Comparison of ENCODE assay signal across 20 cellular contexts in genomic region chr9:133443982-133444381, GRCh38. TPM values are rescaled to one million over a fixed set of nuclear protein-coding genes. Genes with fewer than 3 reads are reported as not detected.
A peak's percentile ranks its signal among the peaks of the same experiment; 100 is the strongest.
DNase-seq lines count a peak whose midpoint lies in the region; ATAC-seq and TF ChIP-seq lines count a peak whose summit lies in the region.
"Had no signal": no experiment of that assay in that cellular context is flagged by ENCODE, and none has a peak within 500 bp of the region (broad histone marks: within the 10 kb centered on the region; RNA-seq: fewer than 3 reads in every experiment).

No MANE protein-coding gene starts in this region.

- no peaks in the 10 kb centered on the region for H3K79me2 ChIP-seq in GM23248 (ENCODE audit: insufficient read depth)

- H3K36me3 ChIP-seq in GM23248 (ENCODE audit: low read depth) (no peaks in the 10 kb centered on the region), brain microvascular endothelial cell (replicated peaks) (no peaks in the 10 kb centered on the region)
- H3K36me3 ChIP-seq: heart right ventricle, prostate gland, tibial artery had no signal

- no peaks in the 10 kb centered on the region for H4K20me1 ChIP-seq in GM23248 (ENCODE audit: insufficient read depth)

- no peaks in the 10 kb centered on the region for H3F3A ChIP-seq in GM23248 (ENCODE audit: insufficient read depth)

- H3K4me1 ChIP-seq in GM23248 (ENCODE audit: insufficient read depth) = no peaks in the 10 kb centered on the region
- H3K4me1 ChIP-seq: heart right ventricle, prostate gland, tibial artery had no signal

- H3K9ac ChIP-seq in GM23248 = no peak overlapping the region

- H3K4me3 ChIP-seq in GM23248 (no peak overlapping the region), brain microvascular endothelial cell (ENCODE audit: low read depth, low read length) (no peak overlapping the region)
- H3K4me3 ChIP-seq: heart right ventricle, mucosa of descending colon, prostate gland, tibial artery had no signal

- no peak overlapping the region for H2AFZ ChIP-seq in GM23248

- DNase-seq in AG20443 (ENCODE audit: low spot score) = peak; percentile 35
- peak; percentile 38 for DNase-seq in GM23248
- DNase-seq in NCI-H2196 treated with DMSO at 0.1 percent for 48 hours (lab: John Stamatoyannopoulos, UW; ENCODE audit: unreplicated experiment) = peak; percentile 31
- DNase-seq in brain microvascular endothelial cell = peak; percentile 27
- no peak for DNase-seq in NOMO-1 (lab: John Stamatoyannopoulos, UW; ENCODE audit: unreplicated experiment in 2 of 2)
- DNase-seq in D341Med (ENCODE audit: low spot score) = no peak
- DNase-seq: activated CD4-positive, alpha-beta T cell treated with anti-CD3 and anti-CD28 coated beads, Interleukin-2, amount 50 U/mL, for 48 hours; activated gamma-delta T cell; caudate nucleus; CD4-positive, alpha-beta T cell; heart right ventricle; mucosa of descending colon; MV-4-11; NCI-H2171; NK-92 treated with Interleukin-12 subunit alpha and Interleukin-12 subunit beta, amount 100 ng/mL, for 24 hours; stimulated activated naive CD8-positive, alpha-beta T cell treated with anti-CD3 and anti-CD28 coated beads, Interleukin-15, Interleukin-2, amounts not matched to agents 100 U/mL and 50 U/mL, for 24 hours; tibial artery had no signal

- no peak for ATAC-seq in GM19452 (IDR thresholded peaks at IDR 0.05; ENCODE audit: unreplicated experiment)
- no peak for ATAC-seq in HG02763 (IDR thresholded peaks at IDR 0.05; ENCODE audit: unreplicated experiment)
- ATAC-seq: heart right ventricle; mucosa of descending colon; stimulated activated naive CD8-positive, alpha-beta T cell treated with anti-CD3 and anti-CD28 coated beads, Interleukin-15, Interleukin-2, amounts not matched to agents 100 U/mL and 50 U/mL, for 24 hours had no signal

- in situ Hi-C loops in GM23248 (cut with MboI) = no loop called here
- in situ Hi-C loops in brain microvascular endothelial cell (cut with HindIII; ENCODE audit: low pct_ligation_motif_present, low sequenced_read_pairs) = no loop called here

- no peaks in the 10 kb centered on the region for H3K9me3 ChIP-seq in GM23248 (ENCODE audit: low read depth)
- H3K9me3 ChIP-seq: heart right ventricle, mucosa of descending colon, prostate gland, tibial artery had no signal

- no peaks in the 10 kb centered on the region for H3K9me2 ChIP-seq in GM23248 (ENCODE audit: insufficient read depth)

- 66 to 71% methylated on average over 8 of the region's 8 CpGs for WGBS in GM23248 (ENCODE audit: low coverage in 1 of 2, low lambda C conversion rate in 2 of 2, missing lambda C conversion rate in 2 of 2), 2 experiments

- no peak for TF ChIP-seq CTCF in brain microvascular endothelial cell (IDR thresholded peaks at IDR 0.05; ENCODE audit: low read depth, low read length, missing control alignments)

- H3K4me2 ChIP-seq in GM23248 (ENCODE audit: unreplicated experiment) = no peak overlapping the region

- H3K27me3 ChIP-seq in GM23248 (replicated peaks; ENCODE audit: insufficient read depth) (no peaks in the 10 kb centered on the region), brain microvascular endothelial cell (replicated peaks) (peaks cover 13% of the 10 kb centered on the region)
- H3K27me3 ChIP-seq: heart right ventricle, tibial artery had no signal

- no peak overlapping the region for H3K27ac ChIP-seq in GM23248
- no peak overlapping the region for H3K27ac ChIP-seq in brain microvascular endothelial cell
- H3K27ac ChIP-seq: heart right ventricle, prostate gland, tibial artery had no signal

RNA-seq across cellular contexts. Expression of gene CACFD1, which starts 15.8 kb away (rescaled TPM):
- total RNA-seq in GM23248 (2014; rRNA removed; shearing (Covaris generic)) = 7.0 and 8.5 TPM in 2 replicates
- polyA plus RNA-seq in GM23248 (2016; fragmentation: Nextera tagmentation; extraction: Ambion mirVana) = 4.7 and 5.1 TPM in 2 replicates

RNA-seq across cellular contexts. Expression of gene ADAMTS13, which starts 21.8 kb away (rescaled TPM):
- total RNA-seq in GM23248 (2014; rRNA removed; shearing (Covaris generic)) = 2.1 and 2.2 TPM in 2 replicates
- 0.86 and 1.4 TPM in 2 replicates for polyA plus RNA-seq in GM23248 (2016; fragmentation: Nextera tagmentation; extraction: Ambion mirVana)

RNA-seq across cellular contexts. Expression of gene REXO4, which starts 26.2 kb away (rescaled TPM):
- 17.3 and 26.9 TPM in 2 replicates for total RNA-seq in GM23248 (2014; rRNA removed; shearing (Covaris generic))
- polyA plus RNA-seq in GM23248 (2016; fragmentation: Nextera tagmentation; extraction: Ambion mirVana) = 17.5 and 22.1 TPM in 2 replicates

RNA-seq across cellular contexts. Expression of gene SLC2A6, which starts 34.9 kb away (rescaled TPM):
- 10.1 and 12.0 TPM in 2 replicates for total RNA-seq in GM23248 (2014; rRNA removed; shearing (Covaris generic))
- polyA plus RNA-seq in GM23248 (2016; fragmentation: Nextera tagmentation; extraction: Ambion mirVana) = 6.8 and 8.6 TPM in 2 replicates

Comparison
In these comparisons a context has a peak if more than half of its experiments do, and no peak if none do; other contexts are left out.
1. DNase-seq: peak in AG20443 (single experiment), GM23248 (single experiment), NCI-H2196 treated with DMSO at 0.1 percent for 48 hours (single experiment) and brain microvascular endothelial cell (single experiment); none in NOMO-1 (0 of 2) and D341Med (single experiment).